8 cellular contexts compared by ENCODE assay signal in the genomic region with DNA sequence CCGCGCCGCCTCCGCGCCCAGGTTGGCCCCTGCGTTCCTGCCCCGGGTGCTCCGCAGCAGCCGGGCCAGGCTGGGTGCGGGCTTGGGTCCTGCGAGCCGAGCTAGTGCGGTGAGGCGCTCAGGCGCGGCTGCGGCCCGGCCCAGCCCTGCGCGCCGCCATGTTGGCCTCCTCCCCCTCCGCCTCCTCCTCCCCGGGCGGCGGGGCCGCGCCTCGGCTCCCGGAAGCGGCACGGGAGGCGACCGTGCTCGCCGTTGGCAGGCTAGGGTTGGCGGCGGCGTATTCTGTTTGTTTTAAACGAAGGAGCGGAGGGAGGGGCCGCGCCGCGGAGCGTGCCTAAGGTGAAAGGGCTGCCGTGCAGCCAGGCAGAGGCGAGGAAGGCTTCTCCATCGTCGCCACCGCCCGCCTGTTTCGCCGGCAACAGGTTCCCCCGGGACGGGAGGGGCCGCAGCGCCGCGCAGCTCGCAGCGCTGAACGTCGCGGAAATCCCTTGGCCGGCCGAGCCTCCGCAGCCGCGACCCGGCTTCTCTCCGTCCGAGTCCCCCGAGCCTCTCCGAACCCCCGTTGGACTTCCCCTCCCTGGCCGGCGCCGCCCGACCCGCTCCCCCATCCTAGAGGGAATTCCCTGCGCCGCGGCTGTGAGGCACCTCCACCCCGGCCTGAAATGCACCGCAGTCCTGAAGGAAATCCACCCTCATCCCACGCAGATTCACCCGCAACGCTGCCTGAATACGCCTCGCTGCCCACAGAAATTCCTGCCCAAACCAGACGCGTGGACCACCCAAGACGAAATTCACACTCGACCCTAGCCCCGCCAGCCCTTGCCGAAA. TPM values are rescaled to one million over a fixed set of nuclear protein-coding genes. Genes with fewer than 3 reads are reported as not detected.
DNase-seq lines count a peak whose midpoint lies in the region; ATAC-seq, FAIRE-seq and TF ChIP-seq lines count a peak whose summit lies in the region.

Gene USP24 (minus strand): TSS at position 171 of the 828 bp plus-strand sequence. CDS start 251 bp downstream, outside the sequence.

- dilution Hi-C loops in keratinocyte (cut with MboI; ENCODE audit: extremely low pct_ligation_motif_present, low sequenced_read_pairs): no loop called here

- H4K20me1 ChIP-seq in keratinocyte (ENCODE audit: control insufficient read depth, extremely low read depth, insufficient read depth, low read length): peaks cover 6% of the 10 kb centered on the region

- H3K4me2 ChIP-seq in keratinocyte (ENCODE audit: control insufficient read depth, extremely low read depth, insufficient read depth, low read depth, low read length): peak within 1 kb of the TSS; percentile 99

- H3K9me1 ChIP-seq in keratinocyte (ENCODE audit: control insufficient read depth, extremely low read depth, insufficient read depth, low read length): peaks cover 6% of the 10 kb centered on the region

- TF ChIP-seq POLR2A in GM18526 (IDR thresholded peaks at IDR 0.05; ENCODE audit: extremely low read depth, insufficient read length): peak; percentile 81

- FAIRE-seq in keratinocyte (lab: Jason Lieb, UNC): no peak

- H3K27ac ChIP-seq in A673 (ENCODE audit: low read depth, low read length, poor library complexity, severe bottlenecking): peak within 1 kb of the TSS; percentile 95
- peak within 1 kb of the TSS; percentile 88 for H3K27ac ChIP-seq in keratinocyte (ENCODE audit: control insufficient read depth, insufficient read depth, low read length)

- CTCF ChIA-PET in A673 (lab: Charles Lee): no interaction called here

- peak within 1 kb of the TSS; percentile 95 for H2AFZ ChIP-seq in keratinocyte (ENCODE audit: control insufficient read depth, low read length)

- no peaks in the 10 kb centered on the region for H3K36me3 ChIP-seq in A673 (ENCODE audit: insufficient read depth, low read length, poor library complexity, severe bottlenecking)
- no peaks in the 10 kb centered on the region for H3K36me3 ChIP-seq in keratinocyte (ENCODE audit: control insufficient read depth in 2 of 2, extremely low read depth in 1 of 2, insufficient read depth in 2 of 2, low read length in 2 of 2)

- TF ChIP-seq CTCF in A673 (conservative IDR thresholded peaks at IDR 0.05; ENCODE audit: low read depth, low read length) (no peak), keratinocyte (optimal IDR thresholded peaks at IDR 0.05 in 1 of 3, IDR thresholded peaks at IDR 0.05 in 1 of 3, conservative IDR thresholded peaks at IDR 0.05 in 1 of 3; ENCODE audit: extremely low read depth in 1 of 3, insufficient read depth in 2 of 3, low read length in 3 of 3) (no peak)

- POLR2A ChIA-PET in A673 (lab: Charles Lee; ENCODE audit: low non-redundant PET): no interaction called here

- no TSS peak for BruUV-seq in A673 (replicated peaks; lab: Mats Ljungman, UMichigan)

- H3K9ac ChIP-seq in keratinocyte (ENCODE audit: control insufficient read depth, extremely low read depth, insufficient read depth, low read length): peak within 1 kb of the TSS; percentile 93

- H3K9me3 ChIP-seq in A673 (ENCODE audit: low read depth, low read length, poor library complexity, severe bottlenecking) (no peaks in the 10 kb centered on the region), keratinocyte (ENCODE audit: control insufficient read depth, low read depth, low read length) (no peaks in the 10 kb centered on the region)

- H3K4me1 ChIP-seq in A673 (ENCODE audit: insufficient read depth, low read length, poor library complexity, severe bottlenecking) (peaks cover 31% of the 10 kb centered on the region), keratinocyte (ENCODE audit: control insufficient read depth, extremely low read depth, insufficient read depth, low read length) (peaks cover 32% of the 10 kb centered on the region)

- H3K4me3 ChIP-seq in A673 (ENCODE audit: low read depth, low read length, poor library complexity, severe bottlenecking) (peak within 1 kb of the TSS; percentile 83), keratinocyte (ENCODE audit: control insufficient read depth in 2 of 3, extremely low read depth in 1 of 3, insufficient read depth in 2 of 3, low read depth in 1 of 3, low read length in 3 of 3) (peak within 1 kb of the TSS; percentile 71 to 79 (median 74))

- intact Hi-C loops in A673 (cut with micrococcal nuclease; ENCODE audit: unreplicated experiment): no loop called here

- DNase-seq in A673 (ENCODE audit: low spot score): peak; percentile 85
- DNase-seq in NCI-H2196 (lab: John Stamatoyannopoulos, UW; ENCODE audit: unreplicated experiment): peak; percentile 83
- DNase-seq in central memory CD4-positive, alpha-beta T cell: peak; percentile 88
- DNase-seq in keratinocyte (ENCODE audit: low read depth, low spot score): no peak
- peak; percentile 62 to 70 for DNase-seq in stimulated activated CD4-positive, alpha-beta T cell treated with anti-CD3 and anti-CD28 coated beads, Interleukin-15, amount 100 ng/mL, for 1 hour (ENCODE audit: low read depth in 1 of 2, low spot score in 1 of 2)

- peaks cover 53% of the 10 kb centered on the region for H3K79me2 ChIP-seq in keratinocyte (ENCODE audit: control insufficient read depth, insufficient read depth, low read length)

- peak; percentile 87 for ATAC-seq in HG03045 (IDR thresholded peaks at IDR 0.05; ENCODE audit: unreplicated experiment)
- peak; percentile 86 to 88 for ATAC-seq in activated CD4-positive, CD25-positive, alpha-beta regulatory T cell treated with anti-CD3 and anti-CD28 coated beads, Interleukin-2, amount 50 U/mL, for 24 hours

- H3K27me3 ChIP-seq in A673 (replicated peaks; ENCODE audit: insufficient read depth, low read depth, low read length, poor library complexity) (no peaks in the 10 kb centered on the region), keratinocyte (ENCODE audit: control insufficient read depth, extremely low read depth, insufficient read depth, low read length) (no peaks in the 10 kb centered on the region)

RNA-seq across cellular contexts. Expression of gene USP24, which starts in this region (rescaled TPM):
- total RNA-seq in A673 (2021): 53.0 and 54.6 TPM in 2 replicates
- 15.4 to 22.5 TPM (median 17.1 TPM) in 3 replicates for polyA plus RNA-seq in keratinocyte
- 31.4 TPM for polyA plus RNA-seq in keratinocyte (2011; ENCODE audit: low read depth)
- polyA plus RNA-seq in keratinocyte (2011; cell fraction: cytosol; rRNA removed): 9.1 and 13.9 TPM in 2 replicates
- polyA plus RNA-seq in keratinocyte (2011; cell fraction: nucleus; rRNA removed): 37.3 and 37.6 TPM in 2 replicates
- 11.7 and 22.3 TPM in 2 replicates for polyA plus RNA-seq in keratinocyte (2012; ENCODE audit: low replicate concordance)
- 14.9 to 74.8 TPM (median 41.3 TPM) in 3 replicates for polyA minus RNA-seq in keratinocyte
- polyA minus RNA-seq in keratinocyte (2011; cell fraction: cytosol; rRNA and poly(A)+ RNA removed): 16.3 TPM
- polyA minus RNA-seq in keratinocyte (2011; cell fraction: nucleus; rRNA and poly(A)+ RNA removed): 52.0 and 98.7 TPM in 2 replicates
